Comparison of ENCODE assay signal across 1 cellular context in the genomic region with DNA sequence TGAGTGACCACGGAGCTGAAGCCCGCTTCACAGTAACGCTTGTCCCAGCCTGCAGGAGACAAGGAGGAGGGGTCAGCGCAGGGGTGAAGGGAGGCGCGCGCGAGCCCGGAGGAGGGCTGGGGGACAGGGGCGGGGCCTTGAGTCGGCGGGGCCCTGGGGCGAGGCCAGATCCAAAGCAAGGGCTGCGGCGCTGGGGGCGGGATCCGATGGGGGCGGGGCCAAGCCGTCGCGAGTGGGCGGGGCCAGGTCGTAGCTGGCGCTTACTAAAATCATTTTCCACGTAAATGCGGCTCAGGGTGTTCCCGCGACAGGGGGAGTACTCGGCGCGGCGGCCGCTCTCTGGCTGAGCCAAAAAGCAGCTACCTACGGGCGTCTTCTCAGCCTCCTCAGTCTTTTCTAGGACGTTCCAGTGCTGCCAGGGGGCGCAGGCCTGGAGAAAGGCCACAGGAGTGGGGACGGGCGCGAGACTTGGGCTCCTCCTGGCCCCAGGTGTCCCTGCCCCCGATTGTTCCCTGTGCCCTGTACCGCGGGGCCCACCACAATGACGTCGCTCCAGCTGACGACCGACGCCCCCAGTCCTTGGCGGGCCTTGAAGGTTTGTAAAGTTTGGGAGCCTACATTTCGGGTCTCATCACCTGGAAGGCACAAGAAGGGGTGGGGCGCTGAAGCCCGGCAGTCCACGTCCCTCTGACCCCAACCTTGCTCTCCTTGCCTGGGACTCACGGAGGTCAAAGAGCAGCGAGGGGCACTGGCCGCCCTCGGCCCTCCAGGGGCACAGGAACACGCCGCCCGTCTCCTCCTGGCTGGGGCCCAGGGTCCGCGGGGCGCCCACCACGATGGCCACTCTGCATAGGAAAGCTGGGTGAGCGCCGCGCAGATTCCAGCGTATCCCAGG.
TF ChIP-seq lines count a peak whose summit lies in the region.

No MANE protein-coding gene starts in this region.

TF ChIP-seq in K562, 482 proteins besides CTCF, POLR2A, EP300 and RAD21 (continued from another document and continues in another):
- TF ChIP-seq PRDM10 (IDR thresholded peaks at IDR 0.05; ENCODE audit: partially characterized antibody) (peak; percentile 54), CHCHD3 (CRISPR knock-in tag; IDR thresholded peaks at IDR 0.05) (no peak), RBM14 (IDR thresholded peaks at IDR 0.05; ENCODE audit: borderline replicate concordance, insufficient read depth, low read depth, low read length) (no peak), ZNF830 (CRISPR knock-in tag; IDR thresholded peaks at IDR 0.05) (no peak), ZHX1 (conservative IDR thresholded peaks at IDR 0.05; ENCODE audit: low read length) (no peak), PTTG1 (tag; IDR thresholded peaks at IDR 0.05; ENCODE audit: low read depth) (no peak), TRIM28 (IDR thresholded peaks at IDR 0.05) (no peak), TSC22D4 (tag; IDR thresholded peaks at IDR 0.05) (no peak), VEZF1 (CRISPR knock-in tag; IDR thresholded peaks at IDR 0.05) (peak; percentile 94), HCFC1 (IDR thresholded peaks at IDR 0.05; ENCODE audit: low read depth, low read length) (0 out of 2 replicates have a peak, but pooled peaks have one; percentile 10), MTA2 (IDR thresholded peaks at IDR 0.05; ENCODE audit: low read depth) (no peak), CBX5 (IDR thresholded peaks at IDR 0.05; ENCODE audit: borderline replicate concordance, low read depth) (no peak), RBM34 (IDR thresholded peaks at IDR 0.05; ENCODE audit: borderline replicate concordance, insufficient read depth, low read length) (no peak), ZNF263 (CRISPR knock-in tag; IDR thresholded peaks at IDR 0.05; ENCODE audit: borderline replicate concordance) (0 out of 2 replicates have a peak, but pooled peaks have one; percentile 36), MED1 (CRISPR knock-in tag; IDR thresholded peaks at IDR 0.05; ENCODE audit: borderline replicate concordance) (no peak), STAT6 (CRISPR knock-in tag; IDR thresholded peaks at IDR 0.05) (0 out of 2 replicates have a peak, but pooled peaks have one; percentile 69), ZNF778 (CRISPR knock-in tag; IDR thresholded peaks at IDR 0.05) (no peak), ZNF232 (CRISPR knock-in tag; IDR thresholded peaks at IDR 0.05) (0 out of 2 replicates have a peak, but pooled peaks have one; percentile 44), POLR2B (IDR thresholded peaks at IDR 0.05; ENCODE audit: low read depth, partially characterized antibody) (peak; percentile 74), E4F1 (CRISPR knock-in tag; IDR thresholded peaks at IDR 0.05; ENCODE audit: borderline replicate concordance) (no peak), ZZZ3 (IDR thresholded peaks at IDR 0.05) (no peak), MXD1 (CRISPR knock-in tag; IDR thresholded peaks at IDR 0.05; ENCODE audit: borderline replicate concordance, poor library complexity, severe bottlenecking) (no peak), BDP1 (IDR thresholded peaks at IDR 0.05; ENCODE audit: insufficient read depth, insufficient read length) (no peak)
- TF ChIP-seq, protein P1, sequence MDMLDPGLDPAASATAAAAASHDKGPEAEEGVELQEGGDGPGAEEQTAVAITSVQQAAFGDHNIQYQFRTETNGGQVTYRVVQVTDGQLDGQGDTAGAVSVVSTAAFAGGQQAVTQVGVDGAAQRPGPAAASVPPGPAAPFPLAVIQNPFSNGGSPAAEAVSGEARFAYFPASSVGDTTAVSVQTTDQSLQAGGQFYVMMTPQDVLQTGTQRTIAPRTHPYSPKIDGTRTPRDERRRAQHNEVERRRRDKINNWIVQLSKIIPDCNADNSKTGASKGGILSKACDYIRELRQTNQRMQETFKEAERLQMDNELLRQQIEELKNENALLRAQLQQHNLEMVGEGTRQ (CRISPR knock-in tag; IDR thresholded peaks at IDR 0.05): no peak
- TF ChIP-seq, protein P2, sequence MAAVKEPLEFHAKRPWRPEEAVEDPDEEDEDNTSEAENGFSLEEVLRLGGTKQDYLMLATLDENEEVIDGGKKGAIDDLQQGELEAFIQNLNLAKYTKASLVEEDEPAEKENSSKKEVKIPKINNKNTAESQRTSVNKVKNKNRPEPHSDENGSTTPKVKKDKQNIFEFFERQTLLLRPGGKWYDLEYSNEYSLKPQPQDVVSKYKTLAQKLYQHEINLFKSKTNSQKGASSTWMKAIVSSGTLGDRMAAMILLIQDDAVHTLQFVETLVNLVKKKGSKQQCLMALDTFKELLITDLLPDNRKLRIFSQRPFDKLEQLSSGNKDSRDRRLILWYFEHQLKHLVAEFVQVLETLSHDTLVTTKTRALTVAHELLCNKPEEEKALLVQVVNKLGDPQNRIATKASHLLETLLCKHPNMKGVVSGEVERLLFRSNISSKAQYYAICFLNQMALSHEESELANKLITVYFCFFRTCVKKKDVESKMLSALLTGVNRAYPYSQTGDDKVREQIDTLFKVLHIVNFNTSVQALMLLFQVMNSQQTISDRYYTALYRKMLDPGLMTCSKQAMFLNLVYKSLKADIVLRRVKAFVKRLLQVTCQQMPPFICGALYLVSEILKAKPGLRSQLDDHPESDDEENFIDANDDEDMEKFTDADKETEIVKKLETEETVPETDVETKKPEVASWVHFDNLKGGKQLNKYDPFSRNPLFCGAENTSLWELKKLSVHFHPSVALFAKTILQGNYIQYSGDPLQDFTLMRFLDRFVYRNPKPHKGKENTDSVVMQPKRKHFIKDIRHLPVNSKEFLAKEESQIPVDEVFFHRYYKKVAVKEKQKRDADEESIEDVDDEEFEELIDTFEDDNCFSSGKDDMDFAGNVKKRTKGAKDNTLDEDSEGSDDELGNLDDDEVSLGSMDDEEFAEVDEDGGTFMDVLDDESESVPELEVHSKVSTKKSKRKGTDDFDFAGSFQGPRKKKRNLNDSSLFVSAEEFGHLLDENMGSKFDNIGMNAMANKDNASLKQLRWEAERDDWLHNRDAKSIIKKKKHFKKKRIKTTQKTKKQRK (IDR thresholded peaks at IDR 0.05; ENCODE audit: borderline replicate concordance, low read depth, low read length): no peak
- TF ChIP-seq, protein P3, sequence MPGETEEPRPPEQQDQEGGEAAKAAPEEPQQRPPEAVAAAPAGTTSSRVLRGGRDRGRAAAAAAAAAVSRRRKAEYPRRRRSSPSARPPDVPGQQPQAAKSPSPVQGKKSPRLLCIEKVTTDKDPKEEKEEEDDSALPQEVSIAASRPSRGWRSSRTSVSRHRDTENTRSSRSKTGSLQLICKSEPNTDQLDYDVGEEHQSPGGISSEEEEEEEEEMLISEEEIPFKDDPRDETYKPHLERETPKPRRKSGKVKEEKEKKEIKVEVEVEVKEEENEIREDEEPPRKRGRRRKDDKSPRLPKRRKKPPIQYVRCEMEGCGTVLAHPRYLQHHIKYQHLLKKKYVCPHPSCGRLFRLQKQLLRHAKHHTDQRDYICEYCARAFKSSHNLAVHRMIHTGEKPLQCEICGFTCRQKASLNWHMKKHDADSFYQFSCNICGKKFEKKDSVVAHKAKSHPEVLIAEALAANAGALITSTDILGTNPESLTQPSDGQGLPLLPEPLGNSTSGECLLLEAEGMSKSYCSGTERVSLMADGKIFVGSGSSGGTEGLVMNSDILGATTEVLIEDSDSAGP (CRISPR knock-in tag; IDR thresholded peaks at IDR 0.05): no peak
- TF ChIP-seq, protein P4, sequence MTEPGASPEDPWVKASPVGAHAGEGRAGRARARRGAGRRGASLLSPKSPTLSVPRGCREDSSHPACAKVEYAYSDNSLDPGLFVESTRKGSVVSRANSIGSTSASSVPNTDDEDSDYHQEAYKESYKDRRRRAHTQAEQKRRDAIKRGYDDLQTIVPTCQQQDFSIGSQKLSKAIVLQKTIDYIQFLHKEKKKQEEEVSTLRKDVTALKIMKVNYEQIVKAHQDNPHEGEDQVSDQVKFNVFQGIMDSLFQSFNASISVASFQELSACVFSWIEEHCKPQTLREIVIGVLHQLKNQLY (CRISPR knock-in tag; conservative IDR thresholded peaks at IDR 0.05): no peak
